Comparison of ENCODE assay signal across 17 cellular contexts in the genomic region with DNA sequence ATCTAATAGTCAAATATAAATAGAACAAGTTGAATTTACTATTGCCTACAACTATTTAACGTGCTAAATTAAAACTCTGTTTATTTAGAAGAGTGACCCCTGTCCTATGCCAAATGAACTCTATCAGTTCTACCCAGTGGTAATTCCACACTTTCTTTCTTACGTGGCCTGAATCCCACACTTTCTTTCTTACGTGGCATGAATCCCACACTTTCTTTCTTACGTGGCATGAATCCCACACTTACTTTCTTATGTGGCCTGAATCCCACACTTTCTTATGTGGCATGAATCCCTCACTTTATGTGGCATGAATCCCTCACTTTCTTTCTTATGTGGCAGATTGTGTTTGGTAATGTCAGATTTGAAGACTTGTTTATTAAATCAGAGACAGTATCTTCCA. TPM values are rescaled to one million over a fixed set of nuclear protein-coding genes. Genes with fewer than 3 reads are reported as not detected.
A peak's percentile ranks its signal among the peaks of the same experiment; 100 is the strongest.
DNase-seq lines count a peak whose midpoint lies in the region; ATAC-seq and TF ChIP-seq lines count a peak whose summit lies in the region.
"Had no signal": no experiment of that assay in that cellular context is flagged by ENCODE, and none has a peak within 500 bp of the region (broad histone marks: within the 10 kb centered on the region; RNA-seq: fewer than 3 reads in every experiment).

No MANE protein-coding gene starts in this region.

- H3K27ac Mint-ChIP-seq in central memory CD8-positive, alpha-beta T cell (ENCODE audit: low read depth), result peak overlapping the region; percentile 4
- H3K27ac Mint-ChIP-seq in naive thymus-derived CD8-positive, alpha-beta T cell, result peak overlapping the region in 6 of 10 donors; percentile 1 to 85 (median 54)
- H3K27ac Mint-ChIP-seq in type B pancreatic cell, result peak overlapping the region; percentile 57
- H3K27ac Mint-ChIP-seq: activated naive CD8-positive, alpha-beta T cell treated with anti-CD3 and anti-CD28 coated beads, Interleukin-2, amount 10 ng/mL, durations not matched to agents 7 days and 5 days had no signal

- H3K9me3 ChIP-seq in cardiac muscle cell (ENCODE audit: low read depth), result no peaks in the 10 kb centered on the region
- H3K9me3 ChIP-seq: esophagus squamous epithelium had no signal

- ATAC-seq in Right ventricle myocardium superior (ENCODE audit: poor library complexity) (no peak), GM19395 (IDR thresholded peaks at IDR 0.05; ENCODE audit: unreplicated experiment) (no peak)
- ATAC-seq in central memory CD8-positive, alpha-beta T cell (replicated peaks; ENCODE audit: extremely low read depth, poor library complexity, severe bottlenecking), result no peak
- no peak for ATAC-seq in naive thymus-derived CD8-positive, alpha-beta T cell
- ATAC-seq: stimulated activated naive CD8-positive, alpha-beta T cell treated with anti-CD3 and anti-CD28 coated beads, Interleukin-15, amount 100 ng/mL, for 72 hours had no signal

- peaks cover 59% of the 10 kb centered on the region for H3K4me1 Mint-ChIP-seq in central memory CD8-positive, alpha-beta T cell
- H3K4me1 Mint-ChIP-seq in naive thymus-derived CD8-positive, alpha-beta T cell, result peaks cover 36 to 75% (median 69%) of the 10 kb centered on the region in 4 donors
- peaks cover 43% of the 10 kb centered on the region for H3K4me1 Mint-ChIP-seq in type B pancreatic cell (ENCODE audit: unreplicated experiment)

- H3K36me3 ChIP-seq in cardiac muscle cell, result no peaks in the 10 kb centered on the region
- H3K36me3 ChIP-seq: esophagus squamous epithelium had no signal

- H3K4me3 ChIP-seq in cardiac muscle cell, result no peak overlapping the region
- H3K4me3 ChIP-seq: esophagus squamous epithelium had no signal

- no peak overlapping the region for H3K4me3 Mint-ChIP-seq in central memory CD8-positive, alpha-beta T cell
- H3K4me3 Mint-ChIP-seq in naive thymus-derived CD8-positive, alpha-beta T cell, result peak overlapping the region in 2 of 10 donors; percentile 25 to 27
- no peak overlapping the region for H3K4me3 Mint-ChIP-seq in type B pancreatic cell
- H3K4me3 Mint-ChIP-seq: activated naive CD8-positive, alpha-beta T cell treated with anti-CD3 and anti-CD28 coated beads, Interleukin-2, amount 10 ng/mL, durations not matched to agents 7 days and 5 days; stimulated activated naive CD8-positive, alpha-beta T cell treated with anti-CD3 and anti-CD28 coated beads, Interleukin-15, amount 100 ng/mL, for 72 hours had no signal

- peaks cover 26% of the 10 kb centered on the region for H3K4me1 ChIP-seq in cardiac muscle cell (ENCODE audit: low read depth)

- intact Hi-C loops in Right ventricle myocardium superior (cut with DNase I), result no loop called here

- H3K9me3 Mint-ChIP-seq in central memory CD8-positive, alpha-beta T cell, result no peaks in the 10 kb centered on the region
- no peaks in the 10 kb centered on the region for H3K9me3 Mint-ChIP-seq in naive thymus-derived CD8-positive, alpha-beta T cell
- H3K9me3 Mint-ChIP-seq in type B pancreatic cell, result no peaks in the 10 kb centered on the region
- H3K9me3 Mint-ChIP-seq: activated naive CD8-positive, alpha-beta T cell treated with anti-CD3 and anti-CD28 coated beads, Interleukin-2, amount 10 ng/mL, durations not matched to agents 7 days and 5 days; stimulated activated naive CD8-positive, alpha-beta T cell treated with anti-CD3 and anti-CD28 coated beads, Interleukin-15, amount 100 ng/mL, for 72 hours had no signal

- DNase-seq in cardiac muscle cell (ENCODE audit: low read depth in 1 of 2, low spot score in 1 of 2) (no peak), Right ventricle myocardium superior (no peak), type B pancreatic cell (ENCODE audit: extremely low spot score, unreplicated experiment) (no peak), iPS-NIHi7 (ENCODE audit: extremely low spot score) (no peak), Ammon's horn (ENCODE audit: low spot score) (no peak)
- DNase-seq in central memory CD8-positive, alpha-beta T cell (ENCODE audit: low spot score in 2 of 2), result no peak
- DNase-seq in naive thymus-derived CD8-positive, alpha-beta T cell, result no peak
- DNase-seq: activated CD4-positive, alpha-beta T cell treated with anti-CD3 and anti-CD28 coated beads for 1 hour; activated CD8-positive, alpha-beta memory T cell treated with anti-CD3 and anti-CD28 coated beads, Interleukin-2, amount 50 U/mL, for 48 hours; activated naive CD8-positive, alpha-beta T cell treated with anti-CD3 and anti-CD28 coated beads, Interleukin-2, amount 10 ng/mL, durations not matched to agents 7 days and 5 days; esophagus squamous epithelium; GDM1; MM.1S; NCI-H187 treated with DMSO at 0.1 percent for 48 hours; NCI-H526; stimulated activated naive CD8-positive, alpha-beta T cell treated with anti-CD3 and anti-CD28 coated beads, Interleukin-15, amount 100 ng/mL, for 72 hours had no signal

- H3K27me3 ChIP-seq in cardiac muscle cell, result no peaks in the 10 kb centered on the region
- H3K27me3 ChIP-seq: esophagus squamous epithelium had no signal

- peak overlapping the region; percentile 34 for H3K27ac ChIP-seq in cardiac muscle cell

- POLR2A ChIA-PET in naive thymus-derived CD8-positive, alpha-beta T cell (lab: Charles Lee), result no interaction called here

- H3K36me3 Mint-ChIP-seq in central memory CD8-positive, alpha-beta T cell (ENCODE audit: insufficient read depth), result peaks cover 14% of the 10 kb centered on the region
- peaks cover 0 to under 1% (median 0%) of the 10 kb centered on the region in 3 donors for H3K36me3 Mint-ChIP-seq in naive thymus-derived CD8-positive, alpha-beta T cell
- peaks cover 10% of the 10 kb centered on the region for H3K36me3 Mint-ChIP-seq in type B pancreatic cell

- H3K27me3 Mint-ChIP-seq in central memory CD8-positive, alpha-beta T cell, result no peaks in the 10 kb centered on the region
- H3K27me3 Mint-ChIP-seq in naive thymus-derived CD8-positive, alpha-beta T cell, result no peaks in the 10 kb centered on the region
- H3K27me3 Mint-ChIP-seq in type B pancreatic cell, result no peaks in the 10 kb centered on the region
- H3K27me3 Mint-ChIP-seq: activated naive CD8-positive, alpha-beta T cell treated with anti-CD3 and anti-CD28 coated beads, Interleukin-2, amount 10 ng/mL, durations not matched to agents 7 days and 5 days; stimulated activated naive CD8-positive, alpha-beta T cell treated with anti-CD3 and anti-CD28 coated beads, Interleukin-15, amount 100 ng/mL, for 72 hours had no signal

- TF ChIP-seq CTCF in cardiac muscle cell (IDR thresholded peaks at IDR 0.05; ENCODE audit: low read depth, low read length), result no peak
- no peak for TF ChIP-seq CTCF in type B pancreatic cell (conservative IDR thresholded peaks at IDR 0.05)

RNA-seq across cellular contexts. Expression of gene FOXK2, which starts 6.2 kb away (rescaled TPM):
- total RNA-seq in cardiac muscle cell (44.5 and 63.0 TPM in 2 replicates), Right ventricle myocardium superior (34.3 TPM), type B pancreatic cell (ENCODE audit: low replicate concordance) (59.5 and 75.5 TPM in 2 replicates)
- polyA plus RNA-seq in cardiac muscle cell, result 22.0 and 26.7 TPM in 2 replicates
- total RNA-seq in naive thymus-derived CD8-positive, alpha-beta T cell, result 10 to 100 TPM; 54.6 to 58.4 TPM
- 1 to 10 TPM; 3.2 to 5.7 (median 4.3) TPM for polyA plus RNA-seq in naive thymus-derived CD8-positive, alpha-beta T cell

Comparison
In these comparisons a context has a peak if more than half of its experiments do, and no peak if none do; other contexts are left out.
1. H3K27ac Mint-ChIP-seq: peak in every context shown above with its lines; median percentile 57 in type B pancreatic cell; 54 in naive thymus-derived CD8-positive, alpha-beta T cell; 4 in central memory CD8-positive, alpha-beta T cell.